In genomic region chr1:204592246-204592948, GRCh38 we compare ENCODE assay signal across 1 cellular context.
TF ChIP-seq lines count a peak whose summit lies in the region.

No MANE protein-coding gene starts in this region.

TF ChIP-seq in HCT116, 20 proteins besides CTCF, POLR2A, EP300 and RAD21 (continued from another document):
- TF ChIP-seq REST (IDR thresholded peaks at IDR 0.05; ENCODE audit: low read depth) = no peak
TF ChIP-seq in HCT116: peak in this region for 0.
